Comparison of ENCODE assay signal across 8 cellular contexts in genomic region chr10:986137-986825, GRCh38. TPM values are rescaled to one million over a fixed set of nuclear protein-coding genes. Genes with fewer than 3 reads are reported as not detected.
DNase-seq lines count a peak whose midpoint lies in the region; ATAC-seq and TF ChIP-seq lines count a peak whose summit lies in the region.

No MANE protein-coding gene starts in this region.

- ATAC-seq in HG03354 (IDR thresholded peaks at IDR 0.05; ENCODE audit: poor library complexity, severe bottlenecking, unreplicated experiment) = no peak

- TF ChIP-seq CTCF in choroid plexus epithelial cell (conservative IDR thresholded peaks at IDR 0.05; ENCODE audit: low read depth, low read length) (no peak), progenitor cell of endocrine pancreas (IDR thresholded peaks at IDR 0.05; ENCODE audit: unreplicated experiment) (no peak)

- peaks cover 58% of the 10 kb centered on the region for H3K4me1 Mint-ChIP-seq in progenitor cell of endocrine pancreas (ENCODE audit: low read depth)

- peak overlapping the region; percentile 99 for H3K27ac Mint-ChIP-seq in progenitor cell of endocrine pancreas

- peak overlapping the region; percentile 91 for H3K4me3 Mint-ChIP-seq in progenitor cell of endocrine pancreas (ENCODE audit: low read depth)

- DNase-seq in DMS153 (lab: John Stamatoyannopoulos, UW) (peak; percentile 48), DMS153 treated with DMSO at 0.1 percent for 48 hours (lab: John Stamatoyannopoulos, UW; ENCODE audit: unreplicated experiment) (no peak), NCI-H345 treated with DMSO at 0.1 percent for 48 hours (lab: John Stamatoyannopoulos, UW; ENCODE audit: unreplicated experiment) (peak; percentile 49), choroid plexus epithelial cell (ENCODE audit: low read depth) (peak; percentile 63), progenitor cell of endocrine pancreas (ENCODE audit: low spot score, unreplicated experiment) (no peak), mucosa of gallbladder (ENCODE audit: low spot score) (no peak), NCI-H2171 (lab: John Stamatoyannopoulos, UW) (no peak)

- peaks cover under 1% of the 10 kb centered on the region for H3K9me3 Mint-ChIP-seq in progenitor cell of endocrine pancreas (ENCODE audit: low read depth)

- no peaks in the 10 kb centered on the region for H3K27me3 Mint-ChIP-seq in progenitor cell of endocrine pancreas

- no peak overlapping the region for H3K4me3 ChIP-seq in choroid plexus epithelial cell (ENCODE audit: low read depth, low read length)

- peaks cover 3% of the 10 kb centered on the region for H3K36me3 Mint-ChIP-seq in progenitor cell of endocrine pancreas (ENCODE audit: insufficient read depth)

RNA-seq across cellular contexts. Expression of gene GTPBP4, which starts 2.0 kb away (rescaled TPM):
- total RNA-seq in progenitor cell of endocrine pancreas (53.2 and 57.9 TPM in 2 replicates), mucosa of gallbladder (23.7 TPM)

RNA-seq across cellular contexts. Expression of gene IDI2, which starts 39.4 kb away (rescaled TPM):
- total RNA-seq in progenitor cell of endocrine pancreas = not detected in 2 replicates
- total RNA-seq in mucosa of gallbladder = not detected

RNA-seq across cellular contexts. Expression of gene LARP4B, which starts 54.8 kb away (rescaled TPM):
- total RNA-seq in progenitor cell of endocrine pancreas = 110 and 114 TPM in 2 replicates
- total RNA-seq in mucosa of gallbladder = 98.6 TPM

Comparison
In these comparisons a context has a peak if more than half of its experiments do, and no peak if none do; other contexts are left out.
1. DNase-seq: peak in DMS153 (single experiment), NCI-H345 treated with DMSO at 0.1 percent for 48 hours (single experiment) and choroid plexus epithelial cell (single experiment); none in DMS153 treated with DMSO at 0.1 percent for 48 hours (single experiment), progenitor cell of endocrine pancreas (single experiment), mucosa of gallbladder (single experiment) and NCI-H2171 (single experiment).